Comparison of ENCODE assay signal across 8 cellular contexts in genomic region chr5:160418561-160419457, GRCh38. TPM values are rescaled to one million over a fixed set of nuclear protein-coding genes. Genes with fewer than 3 reads are reported as not detected.
DNase-seq lines count a peak whose midpoint lies in the region; ATAC-seq, FAIRE-seq and TF ChIP-seq lines count a peak whose summit lies in the region.

Gene SLU7, minus strand, starts transcription at chr5:160419081. Its CDS starts 3,787 bp downstream, at chr5:160415294.

- CTCF ChIA-PET in HepG2 (lab: Yijun Ruan, JAX; ENCODE audit: low intra/inter-chr PET ratio, low total read pairs), result no interaction called here

- peaks cover 0 to 28% (median 14%) of the 10 kb centered on the region in 11 experiments; a peak in 11 of 22 replicates for H4K20me1 ChIP-seq in BLaER1 treated with 17β-estradiol and CSF1 and Interleukin-3, amounts not matched to agents 10 nM and 100 nM
- no peaks in the 10 kb centered on the region; the same call in 1 of the 2 replicates for H4K20me1 ChIP-seq in HepG2 (ENCODE audit: insufficient read depth, low read length)

- peaks cover 42 to 65% (median 54%) of the 10 kb centered on the region in 10 experiments for H3K4me1 ChIP-seq in BLaER1 treated with 17β-estradiol and CSF1 and Interleukin-3, amounts not matched to agents 10 nM and 100 nM
- peaks cover 47% of the 10 kb centered on the region for H3K4me1 ChIP-seq in HepG2 (ENCODE audit: insufficient read depth, low read length)

- no peak for TF ChIP-seq EP300 in HepG2 (IDR thresholded peaks at IDR 0.05; ENCODE audit: low read depth in 2 of 2, low read length in 2 of 2)
- no peak for TF ChIP-seq EP300 in HepG2 (CRISPR knock-in tag; IDR thresholded peaks at IDR 0.05; ENCODE audit: borderline replicate concordance)

- peak within 1 kb of the TSS; percentile 83 to 95 (median 90) for H3K4me2 ChIP-seq in BLaER1 treated with 17β-estradiol and CSF1 and Interleukin-3, amounts not matched to agents 10 nM and 100 nM
- H3K4me2 ChIP-seq in HepG2 (ENCODE audit: low read depth, low read length), result peak within 1 kb of the TSS; percentile 87

- H3K4me3 ChIP-seq in BLaER1 treated with 17β-estradiol and CSF1 and Interleukin-3, amounts not matched to agents 10 nM and 100 nM, result peak within 1 kb of the TSS; percentile 81 to 96 (median 88)
- peak within 1 kb of the TSS; percentile 81 to 99 (median 96) for H3K4me3 ChIP-seq in HepG2 (replicated peaks in 1 of 3; ENCODE audit: insufficient read depth in 1 of 3, low read depth in 2 of 3, low read length in 3 of 3)

- DNase-seq in NCI-H748 treated with DMSO at 0.1 percent for 48 hours (lab: John Stamatoyannopoulos, UW) (peak; percentile 86), dermis blood vessel endothelial cell (peak; percentile 98), HepG2 (ENCODE audit: low spot score) (peak; percentile 90)
- DNase-seq in activated CD4-positive, alpha-beta T cell treated with anti-CD3 and anti-CD28 coated beads, Interleukin-2, amount 50 U/mL, for 24 hours (ENCODE audit: low read depth in 1 of 2, low spot score in 1 of 2), result peak; percentile 88 to 90
- peak; percentile 93 for DNase-seq in stimulated activated CD4-positive, alpha-beta T cell treated with anti-CD3 and anti-CD28 coated beads, Interleukin-4, amount 100 ng/mL, for 1 hour

- peak; percentile 67 for FAIRE-seq in HepG2 (lab: Jason Lieb, UNC)

- H3K36me3 ChIP-seq in BLaER1 treated with 17β-estradiol and CSF1 and Interleukin-3, amounts not matched to agents 10 nM and 100 nM, result peaks cover 11 to 33% (median 18%) of the 10 kb centered on the region in 11 experiments; a peak in 21 of 22 replicates
- H3K36me3 ChIP-seq in HepG2 (replicated peaks in 1 of 2; ENCODE audit: control insufficient read depth in 1 of 2, insufficient read depth in 2 of 2, low read length in 2 of 2), result peaks cover 0 to 10% of the 10 kb centered on the region in 2 experiments; a peak in 3 of 5 replicates

- no peaks in the 10 kb centered on the region for H3K27me3 ChIP-seq in BLaER1 treated with 17β-estradiol and CSF1 and Interleukin-3, amounts not matched to agents 10 nM and 100 nM
- no peaks in the 10 kb centered on the region; a peak in 1 of 5 replicates for H3K27me3 ChIP-seq in HepG2 (ENCODE audit: control insufficient read depth in 1 of 2, insufficient read depth in 2 of 2, low read length in 2 of 2)

- no peaks in the 10 kb centered on the region for H3K9me3 ChIP-seq in BLaER1 treated with 17β-estradiol and CSF1 and Interleukin-3, amounts not matched to agents 10 nM and 100 nM (replicated peaks in 1 of 11)
- H3K9me3 ChIP-seq in HepG2 (ENCODE audit: low read length), result no peaks in the 10 kb centered on the region

- no peak for TF ChIP-seq CTCF in HepG2 (CRISPR knock-in tag; IDR thresholded peaks at IDR 0.05)

- H3K27ac ChIP-seq in BLaER1 treated with 17β-estradiol and CSF1 and Interleukin-3, amounts not matched to agents 10 nM and 100 nM, result peak within 1 kb of the TSS; percentile 84 to 96 (median 92)
- peak within 1 kb of the TSS; percentile 80 for H3K27ac ChIP-seq in HepG2 (ENCODE audit: extremely low read length, insufficient read depth, low read length)

- in situ Hi-C loops in HepG2 (cut with HindIII; ENCODE audit: extremely low pct_ligation_motif_present, low pct_unique_long_range_greater_than_20kb), result no loop called here

- ATAC-seq in GM19372 (IDR thresholded peaks at IDR 0.05; ENCODE audit: low read depth, unreplicated experiment) (peak; percentile 71), HG03558 (IDR thresholded peaks at IDR 0.05; ENCODE audit: extremely low read depth, unreplicated experiment) (peak; percentile 48), HepG2 (peak; percentile 85)

- WGBS in HepG2 (ENCODE audit: low lambda C conversion rate), result 1% methylated on average over 42 of the region's 48 CpGs

- H3K79me2 ChIP-seq in HepG2 (ENCODE audit: insufficient read depth, low read length), result peaks cover 54% of the 10 kb centered on the region

- peak; percentile 66 to 80 for TF ChIP-seq POLR2A in HepG2 (IDR thresholded peaks at IDR 0.05; ENCODE audit: insufficient read depth in 1 of 2, low read depth in 2 of 2, low read length in 2 of 2)

- peak within 1 kb of the TSS; percentile 94 for H2AFZ ChIP-seq in HepG2 (ENCODE audit: low read length)

- intact Hi-C loops in HepG2 (cut with micrococcal nuclease; ENCODE audit: unreplicated experiment), result loop anchor here (2.0 kb wide), 1 partner anchor 58 kb away; no protein-coding TSS in a partner anchor

- TSS peak; percentile 87 for BruUV-seq in HepG2 (replicated peaks; lab: Mats Ljungman, UMichigan)

- 0 out of 2 replicates have a peak, but pooled peaks have one; percentile 13 for TF ChIP-seq RAD21 in HepG2 (CRISPR knock-in tag; IDR thresholded peaks at IDR 0.05)

- peak within 1 kb of the TSS; percentile 89 to 97 (median 93) for H3K9ac ChIP-seq in BLaER1 treated with 17β-estradiol and CSF1 and Interleukin-3, amounts not matched to agents 10 nM and 100 nM
- peak within 1 kb of the TSS; percentile 98 for H3K9ac ChIP-seq in HepG2 (ENCODE audit: insufficient read depth, low read depth, low read length)

- POLR2A ChIA-PET in HepG2 (lab: Yijun Ruan, JAX), result interaction anchor here (0.9 to 3.3 kb wide), 9 partner anchors 8 to 474 kb away, joined by 4 to 15 read pairs (median 4); partner anchors contain the start of genes FAM200C and PWWP2A

TF ChIP-seq in HepG2, 621 proteins besides CTCF, POLR2A, EP300 and RAD21 (continues in another document):
- TF ChIP-seq ZNF260 (CRISPR knock-in tag; IDR thresholded peaks at IDR 0.05; ENCODE audit: borderline replicate concordance, low read depth) (no peak), ZBTB38 (CRISPR knock-in tag; IDR thresholded peaks at IDR 0.05) (no peak), ESRRA (CRISPR knock-in tag; IDR thresholded peaks at IDR 0.05; ENCODE audit: low read depth) (no peak), ZXDC (CRISPR knock-in tag; IDR thresholded peaks at IDR 0.05) (no peak), CAMTA2 (CRISPR knock-in tag; IDR thresholded peaks at IDR 0.05; ENCODE audit: borderline replicate concordance) (no peak), HNRNPUL1 (IDR thresholded peaks at IDR 0.05; ENCODE audit: low read depth, low read length) (no peak), ZNF569 (CRISPR knock-in tag; IDR thresholded peaks at IDR 0.05; ENCODE audit: borderline replicate concordance) (no peak), ZNF432 (CRISPR knock-in tag; IDR thresholded peaks at IDR 0.05; ENCODE audit: borderline replicate concordance) (no peak), ZNF841 (CRISPR knock-in tag; IDR thresholded peaks at IDR 0.05; ENCODE audit: borderline replicate concordance) (no peak), AGO2 (optimal IDR thresholded peaks at IDR 0.05; ENCODE audit: low read depth, low read length) (no peak), KLF15 (CRISPR knock-in tag; IDR thresholded peaks at IDR 0.05; ENCODE audit: borderline replicate concordance) (no peak), NR2F6 (IDR thresholded peaks at IDR 0.05) (no peak), NR2F6 (CRISPR knock-in tag; IDR thresholded peaks at IDR 0.05) (0 out of 2 replicates have a peak, but pooled peaks have one; percentile 5), IRF2 (CRISPR knock-in tag; IDR thresholded peaks at IDR 0.05) (no peak), DMAP1 (CRISPR knock-in tag; IDR thresholded peaks at IDR 0.05) (peak; percentile 58)

RNA-seq across cellular contexts. Expression of gene SLU7, which starts in this region (rescaled TPM):
- total RNA-seq in dermis blood vessel endothelial cell (84.8 and 96.5 TPM in 2 replicates), HepG2 (2016; rRNA removed; fragmentation: Illumina TruSeq; extraction: Trizol) (39.2 and 52.6 TPM in 2 replicates)
- 5.4 and 6.3 TPM in 2 replicates for total RNA-seq in HepG2 (2016; cell fraction: cytosol; rRNA removed; fragmentation: Illumina TruSeq; extraction: Trizol; ENCODE audit: low read depth)
- 37.1 and 52.6 TPM in 2 replicates for total RNA-seq in HepG2 (2016; cell fraction: insoluble cytoplasmic fraction; rRNA removed; fragmentation: Illumina TruSeq; extraction: Trizol)
- total RNA-seq in HepG2 (2016; cell fraction: membrane; rRNA removed; fragmentation: Illumina TruSeq; extraction: Trizol), result 12.2 and 13.1 TPM in 2 replicates
- total RNA-seq in HepG2 (2016; cell fraction: nucleus; rRNA removed; fragmentation: Illumina TruSeq; extraction: Trizol), result 23.3 and 25.9 TPM in 2 replicates
- polyA plus RNA-seq in HepG2 (2011; rRNA removed), result 13.6 and 24.0 TPM in 2 replicates
- polyA plus RNA-seq in HepG2 (2011; cell fraction: cytosol; rRNA removed), result 10.5 and 14.8 TPM in 2 replicates
- 8.8 and 11.4 TPM in 2 replicates for polyA plus RNA-seq in HepG2 (2011; cell fraction: nucleus; rRNA removed)
- 36.7 and 47.7 TPM in 2 replicates for polyA plus RNA-seq in HepG2 (2012)
- 3.8 and 3.9 TPM in 2 replicates for polyA plus RNA-seq in HepG2 (2016; cell fraction: cytosol; fragmentation: Illumina TruSeq; extraction: Trizol; ENCODE audit: low read depth)
- polyA plus RNA-seq in HepG2 (2016; cell fraction: insoluble cytoplasmic fraction; fragmentation: Illumina TruSeq; extraction: Trizol; ENCODE audit: low read depth), result 41.9 and 42.0 TPM in 2 replicates
- polyA plus RNA-seq in HepG2 (2016; cell fraction: membrane; fragmentation: Illumina TruSeq; extraction: Trizol; ENCODE audit: low read depth), result 4.5 and 5.5 TPM in 2 replicates
- polyA plus RNA-seq in HepG2 (2016; cell fraction: nucleus; fragmentation: Illumina TruSeq; extraction: Trizol; ENCODE audit: insufficient read depth, low read depth), result 29.1 and 31.2 TPM in 2 replicates
- 3.7 and 8.6 TPM in 2 replicates for polyA minus RNA-seq in HepG2 (2011; rRNA and poly(A)+ RNA removed; ENCODE audit: low replicate concordance)
- polyA minus RNA-seq in HepG2 (2011; cell fraction: cytosol; rRNA and poly(A)+ RNA removed), result 7.6 and 13.9 TPM in 2 replicates
- polyA minus RNA-seq in HepG2 (2011; cell fraction: nucleus; rRNA and poly(A)+ RNA removed), result 25.4 and 32.6 TPM in 2 replicates

Comparison
In these comparisons a context has a peak if more than half of its experiments do, and no peak if none do; other contexts are left out.
1. Peak in every context shown above with its lines: DNase-seq, ATAC-seq, H3K4me3 ChIP-seq and H3K27ac ChIP-seq.